In the genomic region with DNA sequence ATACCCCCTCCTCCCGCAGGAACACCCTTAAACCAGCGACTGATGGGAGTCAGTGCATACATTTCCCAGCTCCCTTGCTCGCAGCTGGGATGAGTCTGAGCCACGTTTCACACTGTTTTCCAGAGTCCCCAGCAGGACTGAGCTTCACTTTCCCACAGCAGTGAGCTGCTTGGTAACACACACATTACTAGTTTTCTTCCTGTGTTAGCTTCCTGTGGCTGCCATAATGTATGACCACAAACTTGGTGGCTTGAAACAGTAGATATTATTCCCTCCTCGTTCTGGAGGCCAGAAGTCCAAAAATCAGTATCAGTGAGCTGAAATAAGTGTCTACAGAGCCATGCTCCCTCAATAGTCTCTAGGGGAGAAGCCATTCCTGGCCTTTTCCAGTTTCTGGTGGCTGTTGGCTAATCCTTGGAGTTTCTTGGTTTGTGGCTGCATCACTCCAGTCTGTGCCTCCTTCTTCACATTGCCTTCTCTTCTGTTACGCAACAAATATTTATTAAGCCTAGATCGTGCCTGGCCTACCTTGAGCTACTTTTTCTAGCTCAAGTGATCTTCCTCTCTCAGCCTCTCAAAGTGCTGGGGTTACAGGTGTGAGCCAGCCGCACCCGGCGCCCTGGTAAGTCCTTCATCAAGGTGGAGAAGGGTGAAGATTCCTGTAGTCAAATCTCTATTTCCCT, we compare ENCODE assay signal across 27 cellular contexts. TPM values are rescaled to one million over a fixed set of nuclear protein-coding genes. Genes with fewer than 3 reads are reported as not detected.
DNase-seq lines count a peak whose midpoint lies in the region; ATAC-seq, FAIRE-seq and TF ChIP-seq lines count a peak whose summit lies in the region.
"Had no signal": no experiment of that assay in that cellular context is flagged by ENCODE, and none has a peak within 500 bp of the region (broad histone marks: within the 10 kb centered on the region; RNA-seq: fewer than 3 reads in every experiment).

No MANE protein-coding gene starts in this region.

- no peaks in the 10 kb centered on the region for H3K79me2 ChIP-seq in HepG2 (ENCODE audit: insufficient read depth, low read length)

- CTCF ChIA-PET in HepG2 (lab: Yijun Ruan, JAX; ENCODE audit: low intra/inter-chr PET ratio, low total read pairs): no interaction called here
- CTCF ChIA-PET in activated CD8-positive, alpha-beta T cell treated with anti-CD3 and anti-CD28 coated beads for 36 hours (lab: Charles Lee): interaction anchor here (1.0 to 8.6 kb wide), 9 partner anchors 12 to 97 kb away, joined by 3 to 101 read pairs (median 4); a partner anchor contains a TSS

- TF ChIP-seq CTCF in HepG2 (CRISPR knock-in tag; IDR thresholded peaks at IDR 0.05): no peak
- TF ChIP-seq CTCF in right lobe of liver (IDR thresholded peaks at IDR 0.05): no peak
- no peak for TF ChIP-seq CTCF in activated CD8-positive, alpha-beta T cell treated with anti-CD3 and anti-CD28 coated beads for 36 hours (IDR thresholded peaks at IDR 0.05)

- intact Hi-C loops in HepG2 (cut with micrococcal nuclease; ENCODE audit: unreplicated experiment) (no loop called here), right lobe of liver (cut with DNase I) (no loop called here)
- intact Hi-C loops in activated CD8-positive, alpha-beta T cell treated with anti-CD3 and anti-CD28 coated beads for 36 hours (cut with micrococcal nuclease): loop anchor here (5.0 to 10.0 kb wide), 4 partner anchors 85 to 205 kb away; no protein-coding TSS in a partner anchor

- peaks cover 63% of the 10 kb centered on the region for H3K4me1 Mint-ChIP-seq in activated CD8-positive, alpha-beta T cell treated with anti-CD3 and anti-CD28 coated beads for 36 hours (ENCODE audit: low read depth)

- no TSS peak for BruUV-seq in HepG2 (replicated peaks; lab: Mats Ljungman, UMichigan)

- no peak overlapping the region for H3K4me3 Mint-ChIP-seq in activated CD8-positive, alpha-beta T cell treated with anti-CD3 and anti-CD28 coated beads for 36 hours
- H3K4me3 Mint-ChIP-seq: nephron progenitor cell, WTC11 had no signal

- no peak for TF ChIP-seq POLR2A in HepG2 (IDR thresholded peaks at IDR 0.05; ENCODE audit: insufficient read depth in 1 of 2, low read depth in 2 of 2, low read length in 2 of 2)
- TF ChIP-seq POLR2A in right lobe of liver (IDR thresholded peaks at IDR 0.05): no peak

- peaks cover 26% of the 10 kb centered on the region for H3K9me3 Mint-ChIP-seq in activated CD8-positive, alpha-beta T cell treated with anti-CD3 and anti-CD28 coated beads for 36 hours

- DNase-seq in HepG2 (ENCODE audit: low spot score): no peak
- no peak for DNase-seq in right lobe of liver
- DNase-seq in activated CD8-positive, alpha-beta T cell treated with anti-CD3 and anti-CD28 coated beads for 36 hours: no peak
- peak; percentile 24 for DNase-seq in mesenteric fat pad (ENCODE audit: low spot score)
- DNase-seq in urothelium cell line (ENCODE audit: low spot score): no peak
- no peak for DNase-seq in hepatic stellate cell (ENCODE audit: low spot score)
- DNase-seq in frontal cortex (ENCODE audit: low spot score in 2 of 2): no peak
- no peak for DNase-seq in HK-2 (ENCODE audit: unreplicated experiment)
- DNase-seq: activated effector memory CD4-positive, alpha-beta T cell treated with anti-CD3 and anti-CD28 coated beads, Interleukin-2, amount 50 U/mL, for 16 hours; central memory CD4-positive, alpha-beta T cell; DMS79; HCEC 1CT; heart right ventricle; NCI-H1694; NCI-H2171 treated with DMSO at 0.1 percent for 48 hours; NCI-H69; nephron progenitor cell; stimulated activated CD4-positive, alpha-beta T cell treated with anti-CD3 and anti-CD28 coated beads, Interleukin-1b, Interleukin-23, amount 100 ng/mL, for 48 hours; T1000 had no signal

- peak overlapping the region; percentile 73 for H3K27ac Mint-ChIP-seq in activated CD8-positive, alpha-beta T cell treated with anti-CD3 and anti-CD28 coated beads for 36 hours
- H3K27ac Mint-ChIP-seq: nephron progenitor cell, progenitor cell of endocrine pancreas, WTC11 had no signal

- H3K27me3 Mint-ChIP-seq in activated CD8-positive, alpha-beta T cell treated with anti-CD3 and anti-CD28 coated beads for 36 hours: no peaks in the 10 kb centered on the region

- ATAC-seq in HepG2: no peak
- no peak for ATAC-seq in right lobe of liver
- ATAC-seq in activated CD8-positive, alpha-beta T cell treated with anti-CD3 and anti-CD28 coated beads for 36 hours: no peak
- ATAC-seq: heart right ventricle had no signal

- H4K20me1 ChIP-seq in HepG2 (ENCODE audit: insufficient read depth, low read length): no peaks in the 10 kb centered on the region

- H2AFZ ChIP-seq in HepG2 (ENCODE audit: low read length): no peak overlapping the region

- H3K36me3 Mint-ChIP-seq in activated CD8-positive, alpha-beta T cell treated with anti-CD3 and anti-CD28 coated beads for 36 hours (ENCODE audit: low read depth): peaks cover 22% of the 10 kb centered on the region

- no peak overlapping the region for H3K4me3 ChIP-seq in HepG2 (replicated peaks in 1 of 3; ENCODE audit: insufficient read depth in 1 of 3, low read depth in 2 of 3, low read length in 3 of 3)
- H3K4me3 ChIP-seq in right lobe of liver: no peak overlapping the region
- H3K4me3 ChIP-seq: heart right ventricle, SK-N-MC had no signal

- no peak overlapping the region for H3K27ac ChIP-seq in HepG2 (ENCODE audit: extremely low read length, insufficient read depth, low read length)
- H3K27ac ChIP-seq in right lobe of liver: no peak overlapping the region
- H3K27ac ChIP-seq: KMS-11, SK-N-MC had no signal

- TF ChIP-seq EP300 in HepG2 (IDR thresholded peaks at IDR 0.05; ENCODE audit: low read depth in 2 of 2, low read length in 2 of 2) (no peak), HepG2 (CRISPR knock-in tag; IDR thresholded peaks at IDR 0.05; ENCODE audit: borderline replicate concordance) (no peak)

- H3K27me3 ChIP-seq in HepG2 (ENCODE audit: control insufficient read depth in 1 of 2, insufficient read depth in 2 of 2, low read length in 2 of 2): peaks cover 0 to 6% of the 10 kb centered on the region in 2 experiments; a peak in 1 of 5 replicates
- H3K27me3 ChIP-seq in right lobe of liver: no peaks in the 10 kb centered on the region

- POLR2A ChIA-PET in HepG2 (lab: Yijun Ruan, JAX): no interaction called here
- POLR2A ChIA-PET in activated CD8-positive, alpha-beta T cell treated with anti-CD3 and anti-CD28 coated beads for 36 hours (lab: Charles Lee): interaction anchor here (0.7 to 2.2 kb wide), 7 partner anchors 12 to 175 kb away, joined by 3 to 15 read pairs (median 4); no protein-coding TSS in a partner anchor

- H3K4me1 ChIP-seq in HepG2 (ENCODE audit: insufficient read depth, low read length) (no peaks in the 10 kb centered on the region), right lobe of liver (no peaks in the 10 kb centered on the region)

- H3K9ac ChIP-seq in HepG2 (ENCODE audit: insufficient read depth, low read depth, low read length): no peak overlapping the region
- H3K9ac ChIP-seq: KMS-11 had no signal

- no peak overlapping the region for H3K4me2 ChIP-seq in HepG2 (ENCODE audit: low read depth, low read length)
- H3K4me2 ChIP-seq: KMS-11 had no signal

- WGBS in HepG2 (ENCODE audit: low lambda C conversion rate): 55% methylated on average over 10 of the region's 10 CpGs
- WGBS in right lobe of liver (ENCODE audit: insufficient coverage, low coverage, low lambda C conversion rate, missing lambda C conversion rate): 56% methylated on average over 9 of the region's 10 CpGs

- no peaks in the 10 kb centered on the region for H3K9me3 ChIP-seq in HepG2 (ENCODE audit: low read length)
- H3K9me3 ChIP-seq in right lobe of liver: no peaks in the 10 kb centered on the region

- no peak for FAIRE-seq in HepG2 (lab: Jason Lieb, UNC)
- FAIRE-seq in urothelium cell line (lab: Jason Lieb, UNC): peak; percentile 74
- no peak for FAIRE-seq in frontal cortex (lab: Jason Lieb, UNC)
- FAIRE-seq: astrocyte, endothelial cell of umbilical vein had no signal

- H3K36me3 ChIP-seq in HepG2 (replicated peaks in 1 of 2; ENCODE audit: control insufficient read depth in 1 of 2, insufficient read depth in 2 of 2, low read length in 2 of 2) (no peaks in the 10 kb centered on the region), right lobe of liver (no peaks in the 10 kb centered on the region)
- H3K36me3 ChIP-seq: heart right ventricle had no signal

- in situ Hi-C loops in HepG2 (cut with HindIII; ENCODE audit: extremely low pct_ligation_motif_present, low pct_unique_long_range_greater_than_20kb): no loop called here

- TF ChIP-seq RAD21 in HepG2 (CRISPR knock-in tag; IDR thresholded peaks at IDR 0.05): no peak

TF ChIP-seq in HepG2, 621 proteins besides CTCF, POLR2A, EP300 and RAD21:
- no peak for TF ChIP-seq ARNTL (CRISPR knock-in tag; IDR thresholded peaks at IDR 0.05)
- TF ChIP-seq CEBPB (IDR thresholded peaks at IDR 0.05; ENCODE audit: borderline replicate concordance, low read depth, low read length): peak; percentile 56

RNA-seq across cellular contexts. Expression of a gene that starts 26.2 kb away (rescaled TPM):
- total RNA-seq in HepG2 (2016; rRNA removed; fragmentation: Illumina TruSeq; extraction: Trizol) (not detected in 2 replicates), right lobe of liver (under 1 TPM; 0.37 to 0.90 (median 0.50) TPM), mesenteric fat pad (0.42 TPM), frontal cortex (0.41 TPM)
- not detected in 2 replicates for total RNA-seq in HepG2 (2016; cell fraction: cytosol; rRNA removed; fragmentation: Illumina TruSeq; extraction: Trizol; ENCODE audit: low read depth)
- total RNA-seq in HepG2 (2016; cell fraction: insoluble cytoplasmic fraction; rRNA removed; fragmentation: Illumina TruSeq; extraction: Trizol): not detected in 2 replicates
- not detected in 2 replicates for total RNA-seq in HepG2 (2016; cell fraction: membrane; rRNA removed; fragmentation: Illumina TruSeq; extraction: Trizol)
- total RNA-seq in HepG2 (2016; cell fraction: nucleus; rRNA removed; fragmentation: Illumina TruSeq; extraction: Trizol): not detected in 2 replicates
- polyA plus RNA-seq in HepG2 (2011; rRNA removed): 0.04 and 0.05 TPM in 2 replicates
- 0.05 and 0.07 TPM in 2 replicates for polyA plus RNA-seq in HepG2 (2011; cell fraction: cytosol; rRNA removed)
- polyA plus RNA-seq in HepG2 (2011; cell fraction: nucleus; rRNA removed): 0.12 and 0.40 TPM in 2 replicates
- 0.13 and 0.21 TPM in 2 replicates for polyA plus RNA-seq in HepG2 (2012)
- not detected in 2 replicates for polyA plus RNA-seq in HepG2 (2016; cell fraction: cytosol; fragmentation: Illumina TruSeq; extraction: Trizol; ENCODE audit: low read depth)
- not detected in 2 replicates for polyA plus RNA-seq in HepG2 (2016; cell fraction: insoluble cytoplasmic fraction; fragmentation: Illumina TruSeq; extraction: Trizol; ENCODE audit: low read depth)
- polyA plus RNA-seq in HepG2 (2016; cell fraction: membrane; fragmentation: Illumina TruSeq; extraction: Trizol; ENCODE audit: low read depth): not detected in 2 replicates
- not detected in 2 replicates for polyA plus RNA-seq in HepG2 (2016; cell fraction: nucleus; fragmentation: Illumina TruSeq; extraction: Trizol; ENCODE audit: insufficient read depth, low read depth)
- polyA minus RNA-seq in HepG2 (2011; rRNA and poly(A)+ RNA removed; ENCODE audit: low replicate concordance): 0.26 TPM in 1 of 2 replicates, not detected in the other
- polyA minus RNA-seq in HepG2 (2011; cell fraction: cytosol; rRNA and poly(A)+ RNA removed): not detected in 2 replicates
- polyA minus RNA-seq in HepG2 (2011; cell fraction: nucleus; rRNA and poly(A)+ RNA removed): 0.13 TPM in 1 of 2 replicates, not detected in the other
- total RNA-seq in activated CD8-positive, alpha-beta T cell treated with anti-CD3 and anti-CD28 coated beads for 36 hours: 100 to 1,000 TPM in 1 of 2 experiments, 10 to 100 TPM in 1; 98.3 to 103 TPM
- total RNA-seq: HT-29, RPMI7951 had no signal

Comparison
In these comparisons a context has a peak if more than half of its experiments do, and no peak if none do; other contexts are left out.
1. RNA of a gene that starts 26.2 kb away (total RNA-seq): 98.3 to 103 TPM in activated CD8-positive, alpha-beta T cell treated with anti-CD3 and anti-CD28 coated beads for 36 hours; 0.37 to 0.90 TPM in right lobe of liver, 0.42 TPM in mesenteric fat pad (single experiment), 0.41 TPM in frontal cortex (single experiment) and not detected in HepG2; every median in the first group is over 10 times any median in the second.